29 cellular contexts compared by ENCODE assay signal in the genomic region with DNA sequence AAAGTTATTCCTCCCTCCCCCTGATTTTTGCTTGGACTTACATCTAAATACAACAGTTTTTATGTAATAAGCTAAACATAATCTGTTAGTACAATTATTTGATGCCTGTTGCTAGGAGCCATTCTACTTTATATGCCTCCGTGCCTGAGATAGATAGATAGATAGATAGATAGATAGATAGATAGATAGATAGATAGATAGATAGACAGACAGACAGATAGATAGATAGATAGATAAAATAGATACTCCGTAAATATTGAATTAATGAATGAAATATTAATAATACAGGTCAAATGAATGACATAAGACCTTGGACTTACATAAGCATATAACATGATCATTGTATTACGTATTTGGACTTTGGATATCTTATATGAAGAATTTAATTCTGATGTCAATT. TPM values are rescaled to one million over a fixed set of nuclear protein-coding genes. Genes with fewer than 3 reads are reported as not detected.
"Had no signal": no experiment of that assay in that cellular context is flagged by ENCODE, and none has a peak within 500 bp of the region (broad histone marks: within the 10 kb centered on the region; RNA-seq: fewer than 3 reads in every experiment).

No MANE protein-coding gene starts in this region.

- H3K27ac ChIP-seq: colonic mucosa, epithelial cell of prostate, esophagus squamous epithelium, heart right ventricle, left lung, lower lobe of right lung had no signal

- H3K27me3 ChIP-seq: colonic mucosa, esophagus squamous epithelium, gastrocnemius medialis, heart right ventricle, left lung had no signal

- ATAC-seq: esophagus mucosa, gastrocnemius medialis, heart right ventricle, left cardiac atrium, left lung, left ventricle myocardium superior, lower lobe of right lung, mucosa of descending colon had no signal

- H3K4me3 ChIP-seq: colonic mucosa, esophagus squamous epithelium, gastrocnemius medialis, heart right ventricle, left lung, lower lobe of right lung, mucosa of descending colon had no signal

- H3K36me3 ChIP-seq: colonic mucosa, left lung, lower lobe of right lung had no signal

- H3K4me1 ChIP-seq: colonic mucosa, esophagus squamous epithelium, heart right ventricle, lower lobe of right lung had no signal

- H3K9me3 ChIP-seq: colonic mucosa, esophagus squamous epithelium, gastrocnemius medialis, lower lobe of right lung, mucosa of descending colon had no signal

- FAIRE-seq: endometrium, islet of Langerhans, keratinocyte had no signal

- DNase-seq: colonic mucosa; cortex of kidney; effector CD8-positive, alpha-beta T cell; effector memory CD8-positive, alpha-beta T cell; endodermal cell; erythroblast; esophagus squamous epithelium; foreskin fibroblast; foreskin melanocyte; gastrocnemius medialis; glutamatergic neuron; head of caudate nucleus; heart right ventricle; hippocampal formation; left cardiac atrium; left lung; left ventricle myocardium superior; lower lobe of right lung; mucosa of descending colon; naive B cell had no signal

RNA-seq across cellular contexts. Expression of gene TUBAL3, which starts 30.7 kb away (rescaled TPM):
- total RNA-seq: dermis microvascular lymphatic vessel endothelial cell, endodermal cell, left lung, lower lobe of right lung, lung microvascular endothelial cell, mesenteric fat pad, myocyte had no signal
